In genomic region chr10:86709786-86710185, GRCh38 we compare ENCODE assay signal across 17 cellular contexts. TPM values are rescaled to one million over a fixed set of nuclear protein-coding genes. Genes with fewer than 3 reads are reported as not detected.
DNase-seq lines count a peak whose midpoint lies in the region; ATAC-seq, FAIRE-seq and TF ChIP-seq lines count a peak whose summit lies in the region.
"Had no signal": no experiment of that assay in that cellular context is flagged by ENCODE, and none has a peak within 500 bp of the region (broad histone marks: within the 10 kb centered on the region; RNA-seq: fewer than 3 reads in every experiment).

No MANE protein-coding gene starts in this region.

- H3K9me2 ChIP-seq in HCT116 (ENCODE audit: insufficient read depth) = no peaks in the 10 kb centered on the region

- peak overlapping the region; percentile 24 for H2AK5ac ChIP-seq in neuronal stem cell (ENCODE audit: low read depth, low read length)

- no peak for TF ChIP-seq RAD21 in HCT116 (IDR thresholded peaks at IDR 0.05; ENCODE audit: low read depth)

- DNase-seq in CD4-positive, CD25-positive, alpha-beta regulatory T cell = no peak
- no peak for DNase-seq in HCT116 (ENCODE audit: low read depth, low spot score)
- DNase-seq in effector memory CD8-positive, alpha-beta T cell = no peak
- no peak for DNase-seq in neuronal stem cell (ENCODE audit: low spot score)
- no peak for DNase-seq in cerebellar nuclear complex (lab: John Stamatoyannopoulos, UW)
- no peak for DNase-seq in GM12891 (ENCODE audit: insufficient read length, low spot score)
- DNase-seq: activated CD4-positive, CD25-positive, alpha-beta regulatory T cell; effector CD4-positive, alpha-beta T cell; KG1; kidney glomerular epithelial cell; NCI-H187; SJCRH30; stimulated activated CD4-positive, alpha-beta T cell treated with anti-CD3 and anti-CD28 coated beads, Interleukin-2, amount 100 ng/mL, for 24 hours had no signal

- H3K4me2 ChIP-seq in HCT116 (ENCODE audit: low read length) (peak overlapping the region; percentile 99; the same call in 1 of the 2 replicates), neuronal stem cell (ENCODE audit: insufficient read depth, low read length, poor library complexity, severe bottlenecking) (no peak overlapping the region)

- POLR2A ChIA-PET in HCT116 (lab: Charles Lee) = no interaction called here

- no peaks in the 10 kb centered on the region for H4K20me1 ChIP-seq in HCT116 (ENCODE audit: insufficient read depth)

- no peak overlapping the region for H2BK120ac ChIP-seq in neuronal stem cell (ENCODE audit: low read depth, low read length)

- H3K4me1 Mint-ChIP-seq in CD4-positive, CD25-positive, alpha-beta regulatory T cell = peaks cover 0 to 26% (median 8%) of the 10 kb centered on the region in 4 donors
- peaks cover 6 to 13% of the 10 kb centered on the region in 2 donors for H3K4me1 Mint-ChIP-seq in effector memory CD8-positive, alpha-beta T cell (ENCODE audit: low read depth in 2 of 2)

- no peak for ATAC-seq in CD4-positive, CD25-positive, alpha-beta regulatory T cell (ENCODE audit: low read depth in 2 of 2)
- no peak for ATAC-seq in HCT116
- no peak for ATAC-seq in effector memory CD8-positive, alpha-beta T cell (replicated peaks)
- ATAC-seq in HG02678 (IDR thresholded peaks at IDR 0.05; ENCODE audit: unreplicated experiment) = no peak
- ATAC-seq in HG03095 (IDR thresholded peaks at IDR 0.05; ENCODE audit: unreplicated experiment) = no peak

- H3K23ac ChIP-seq in neuronal stem cell (ENCODE audit: low read depth, low read length, poor library complexity) = no peak overlapping the region

- no peak overlapping the region for H3K9ac ChIP-seq in HCT116 (ENCODE audit: low read length)
- H3K9ac ChIP-seq in neuronal stem cell (ENCODE audit: low read depth, low read length, poor library complexity) = no peak overlapping the region

- RAD21 ChIA-PET in HCT116 (lab: Charles Lee; ENCODE audit: low non-redundant PET in 1 of 2, low total read pairs in 2 of 2, uncharacterized antibody in 2 of 2, unreplicated experiment in 2 of 2) = no interaction called here

- H3K79me2 ChIP-seq in HCT116 (ENCODE audit: insufficient read depth, low read length) = no peaks in the 10 kb centered on the region

- H4K91ac ChIP-seq in neuronal stem cell (ENCODE audit: low read depth, low read length, poor library complexity) = no peak overlapping the region

- peak overlapping the region; percentile 5 for H2BK15ac ChIP-seq in neuronal stem cell (ENCODE audit: low read length)

- H3K4me3 ChIP-seq in CD4-positive, CD25-positive, alpha-beta regulatory T cell (ENCODE audit: low read depth, low read length) = no peak overlapping the region
- no peak overlapping the region for H3K4me3 ChIP-seq in HCT116 (replicated peaks in 1 of 2; ENCODE audit: low read depth in 1 of 2, low read length in 2 of 2)
- H3K4me3 ChIP-seq in neuronal stem cell (ENCODE audit: low read length in 2 of 2) = no peak overlapping the region
- H3K4me3 ChIP-seq: ovary, SJCRH30 had no signal

- no TSS peak for BruUV-seq in HCT116 (replicated peaks; lab: Mats Ljungman, UMichigan)

- H2AFZ ChIP-seq in HCT116 (ENCODE audit: low read depth, low read length, poor library complexity, severe bottlenecking) (no peak overlapping the region), neuronal stem cell (ENCODE audit: low read length) (no peak overlapping the region)

- H3K4me3 Mint-ChIP-seq in CD4-positive, CD25-positive, alpha-beta regulatory T cell = peak overlapping the region; percentile 87 to 98 (median 94)
- H3K4me3 Mint-ChIP-seq in effector memory CD8-positive, alpha-beta T cell = peak overlapping the region; percentile 71 to 75

- no peak overlapping the region for H2BK5ac ChIP-seq in neuronal stem cell (ENCODE audit: low read length)

- no peak overlapping the region for H2BK12ac ChIP-seq in neuronal stem cell (ENCODE audit: low read length)

- H3K27me3 Mint-ChIP-seq in CD4-positive, CD25-positive, alpha-beta regulatory T cell = no peaks in the 10 kb centered on the region
- no peaks in the 10 kb centered on the region for H3K27me3 Mint-ChIP-seq in effector memory CD8-positive, alpha-beta T cell

- peaks cover 8% of the 10 kb centered on the region for H3K4me1 ChIP-seq in CD4-positive, CD25-positive, alpha-beta regulatory T cell (ENCODE audit: control insufficient read depth, insufficient read depth, low read length, poor library complexity, severe bottlenecking)
- H3K4me1 ChIP-seq in HCT116 (ENCODE audit: control insufficient read depth in 1 of 2, insufficient read depth in 2 of 2, low read length in 2 of 2) (peaks cover 8 to 19% of the 10 kb centered on the region in 2 experiments; a peak in 3 of 4 replicates), neuronal stem cell (ENCODE audit: control insufficient read depth in 2 of 2, insufficient read depth in 1 of 2, low read depth in 1 of 2, low read length in 2 of 2) (peaks cover 7 to 21% of the 10 kb centered on the region in 2 donors)

- no peaks in the 10 kb centered on the region for H3K36me3 ChIP-seq in CD4-positive, CD25-positive, alpha-beta regulatory T cell (ENCODE audit: control insufficient read depth, insufficient read depth, low read length)
- H3K36me3 ChIP-seq in HCT116 (ENCODE audit: control insufficient read depth in 1 of 2, insufficient read depth in 2 of 2, low read length in 2 of 2) (no peaks in the 10 kb centered on the region), neuronal stem cell (replicated peaks in 1 of 2; ENCODE audit: control insufficient read depth in 2 of 2, insufficient read depth in 2 of 2, low read length in 2 of 2) (no peaks in the 10 kb centered on the region)
- H3K36me3 ChIP-seq: ovary, SJCRH30 had no signal

- no peaks in the 10 kb centered on the region for H3K9me3 Mint-ChIP-seq in CD4-positive, CD25-positive, alpha-beta regulatory T cell
- H3K9me3 Mint-ChIP-seq in effector memory CD8-positive, alpha-beta T cell = peaks cover 0 to 1% of the 10 kb centered on the region in 2 donors

- H3K18ac ChIP-seq in neuronal stem cell (ENCODE audit: low read length) = no peak overlapping the region

- no peaks in the 10 kb centered on the region for H3K27me3 ChIP-seq in CD4-positive, CD25-positive, alpha-beta regulatory T cell (ENCODE audit: control insufficient read depth, insufficient read depth, low read length)
- no peaks in the 10 kb centered on the region for H3K27me3 ChIP-seq in HCT116 (ENCODE audit: insufficient read depth, low read length)
- H3K27me3 ChIP-seq in neuronal stem cell (ENCODE audit: control insufficient read depth in 3 of 3, insufficient read depth in 3 of 3, low read depth in 1 of 3, low read length in 3 of 3) = peaks cover 0 to 3% (median 0%) of the 10 kb centered on the region in 3 experiments
- H3K27me3 ChIP-seq: ovary, SJCRH30 had no signal

- H3K9me3 ChIP-seq in CD4-positive, CD25-positive, alpha-beta regulatory T cell (ENCODE audit: control insufficient read depth in 2 of 2, low read length in 2 of 2) = no peaks in the 10 kb centered on the region
- H3K9me3 ChIP-seq in HCT116 (ENCODE audit: control insufficient read depth in 1 of 2, insufficient read depth in 1 of 2, low read depth in 1 of 2, low read length in 2 of 2) (no peaks in the 10 kb centered on the region), neuronal stem cell (replicated peaks in 1 of 2; ENCODE audit: control insufficient read depth in 2 of 2, insufficient read depth in 1 of 2, low read depth in 1 of 2, low read length in 2 of 2) (no peaks in the 10 kb centered on the region)
- H3K9me3 ChIP-seq: ovary, SJCRH30 had no signal

- H3K27ac ChIP-seq in CD4-positive, CD25-positive, alpha-beta regulatory T cell (ENCODE audit: insufficient read depth, low read length, poor library complexity, severe bottlenecking) = no peak overlapping the region
- no peak overlapping the region for H3K27ac ChIP-seq in HCT116 (ENCODE audit: low read depth, low read length)
- H3K27ac ChIP-seq in neuronal stem cell (replicated peaks; ENCODE audit: low read length) = no peak overlapping the region
- H3K27ac ChIP-seq: SJCRH30 had no signal

- no peak overlapping the region for H3K4ac ChIP-seq in neuronal stem cell (ENCODE audit: low read length)

- H4K8ac ChIP-seq in neuronal stem cell (ENCODE audit: low read depth, low read length) = no peak overlapping the region

- no peak for TF ChIP-seq CTCF in HCT116 (IDR thresholded peaks at IDR 0.05 in 2 of 3, conservative IDR thresholded peaks at IDR 0.05 in 1 of 3; ENCODE audit: borderline replicate concordance in 1 of 3, insufficient read depth in 1 of 3, low read depth in 2 of 3, low read length in 2 of 3)

- no peak for FAIRE-seq in GM12891 (lab: Jason Lieb, UNC)
- FAIRE-seq: frontal cortex had no signal

- H3K27ac Mint-ChIP-seq in CD4-positive, CD25-positive, alpha-beta regulatory T cell = peak overlapping the region in 1 of 3 donors; percentile 99
- peak overlapping the region; percentile 87 to 95 for H3K27ac Mint-ChIP-seq in effector memory CD8-positive, alpha-beta T cell

- no CpG with 5 or more reads among the region's 10 CpGs for WGBS in neuronal stem cell (ENCODE audit: extremely low coverage in 2 of 2, insufficient read length in 2 of 2, insufficient replicate concordance in 1 of 2), 2 donors

- CTCF ChIA-PET in HCT116 (lab: Charles Lee) = no interaction called here

- no peaks in the 10 kb centered on the region for H3K79me1 ChIP-seq in neuronal stem cell (ENCODE audit: low read depth, low read length)

- H3K36me3 Mint-ChIP-seq in CD4-positive, CD25-positive, alpha-beta regulatory T cell = no peaks in the 10 kb centered on the region
- peaks cover 5% of the 10 kb centered on the region for H3K36me3 Mint-ChIP-seq in effector memory CD8-positive, alpha-beta T cell (ENCODE audit: insufficient read depth)

- H3K14ac ChIP-seq in neuronal stem cell (ENCODE audit: low read length) = no peak overlapping the region

- intact Hi-C loops in HCT116 (cut with micrococcal nuclease) = loop anchor here (1.0 to 5.0 kb wide), 3 partner anchors 47 to 253 kb away; partner anchors contain the start of gene BMPR1A

- TF ChIP-seq POLR2A in HCT116 (IDR thresholded peaks at IDR 0.05; ENCODE audit: borderline replicate concordance, extremely low read depth, insufficient read depth, insufficient read length) (no peak), GM12891 (IDR thresholded peaks at IDR 0.05; ENCODE audit: low read depth, low read length) (no peak)

RNA-seq across cellular contexts. Expression of gene LDB3, which starts 41.5 kb away (rescaled TPM):
- total RNA-seq in CD4-positive, CD25-positive, alpha-beta regulatory T cell = not detected
- not detected for polyA plus RNA-seq in CD4-positive, CD25-positive, alpha-beta regulatory T cell
- total RNA-seq in HCT116 (2021; ENCODE audit: unreplicated experiment) = 0.20 TPM
- polyA plus RNA-seq in HCT116 (2012) = 0.08 and 0.30 TPM in 2 replicates
- 0.08 TPM for polyA plus RNA-seq in neuronal stem cell (2013, experiment 1 of 2)
- polyA plus RNA-seq in neuronal stem cell (2013, experiment 2 of 2) = 0.11 TPM
- 0.12 TPM for polyA plus RNA-seq in GM12891 (2012; ENCODE audit: low read depth, missing spikeins)

RNA-seq across cellular contexts. Expression of gene BMPR1A, which starts 46.6 kb away (rescaled TPM):
- 8.8 TPM for total RNA-seq in CD4-positive, CD25-positive, alpha-beta regulatory T cell
- polyA plus RNA-seq in CD4-positive, CD25-positive, alpha-beta regulatory T cell = 1 to 10 TPM; 2.2 to 5.0 (median 3.8) TPM
- total RNA-seq in HCT116 (2021; ENCODE audit: unreplicated experiment) = 42.6 TPM
- 10.5 and 13.5 TPM in 2 replicates for polyA plus RNA-seq in HCT116 (2012)
- 24.6 TPM for polyA plus RNA-seq in neuronal stem cell (2013, experiment 1 of 2)
- 25.2 TPM for polyA plus RNA-seq in neuronal stem cell (2013, experiment 2 of 2)
- 10.4 TPM for polyA plus RNA-seq in GM12891 (2012; ENCODE audit: low read depth, missing spikeins)

RNA-seq across cellular contexts. Expression of gene OPN4, which starts 55.4 kb away (rescaled TPM):
- total RNA-seq in CD4-positive, CD25-positive, alpha-beta regulatory T cell = not detected
- not detected for polyA plus RNA-seq in CD4-positive, CD25-positive, alpha-beta regulatory T cell
- not detected for total RNA-seq in HCT116 (2021; ENCODE audit: unreplicated experiment)
- not detected in 2 replicates for polyA plus RNA-seq in HCT116 (2012)
- not detected for polyA plus RNA-seq in neuronal stem cell (2013, experiment 1 of 2)
- not detected for polyA plus RNA-seq in neuronal stem cell (2013, experiment 2 of 2)
- polyA plus RNA-seq in GM12891 (2012; ENCODE audit: low read depth, missing spikeins) = not detected
- total RNA-seq: frontal cortex, ovary, SJCRH30 had no signal
